12 cellular contexts compared by ENCODE assay signal in the genomic region with DNA sequence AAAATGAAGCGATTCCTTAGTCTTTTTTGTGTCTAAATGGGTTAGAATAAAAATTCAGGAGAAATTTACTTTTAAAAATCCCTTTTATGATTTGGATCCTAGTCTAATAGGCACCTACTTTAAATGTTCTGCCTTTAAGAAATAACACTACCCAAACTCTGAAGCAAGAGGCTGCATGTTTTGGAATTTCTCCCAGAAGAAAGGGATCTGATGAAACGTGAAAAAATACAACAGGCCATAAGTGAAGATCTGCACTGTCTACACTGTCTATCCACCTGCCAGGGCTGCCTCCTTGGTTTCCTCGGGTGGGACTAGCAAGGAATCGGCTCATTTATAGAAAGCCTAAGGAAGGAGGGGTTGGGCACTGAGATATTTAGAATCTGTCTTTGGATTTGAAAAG. TPM values are rescaled to one million over a fixed set of nuclear protein-coding genes. Genes with fewer than 3 reads are reported as not detected.
A peak's percentile ranks its signal among the peaks of the same experiment; 100 is the strongest.
DNase-seq lines count a peak whose midpoint lies in the region; ATAC-seq, FAIRE-seq and TF ChIP-seq lines count a peak whose summit lies in the region.
"Had no signal": no experiment of that assay in that cellular context is flagged by ENCODE, and none has a peak within 500 bp of the region (broad histone marks: within the 10 kb centered on the region; RNA-seq: fewer than 3 reads in every experiment).

No MANE protein-coding gene starts in this region.

- in situ Hi-C loops in GM23248 (cut with MboI), result no loop called here

- no peaks in the 10 kb centered on the region for H3K9me3 Mint-ChIP-seq in naive thymus-derived CD8-positive, alpha-beta T cell
- no peaks in the 10 kb centered on the region for H3K9me3 Mint-ChIP-seq in neural progenitor cell
- H3K9me3 Mint-ChIP-seq: naive B cell had no signal

- FAIRE-seq in A549 (lab: Jason Lieb, UNC), result no peak
- FAIRE-seq: bronchial epithelial cell had no signal

- no peak for TF ChIP-seq POLR2A in A549 (IDR thresholded peaks at IDR 0.05; ENCODE audit: low read length)
- no peak for TF ChIP-seq POLR2A in esophagus muscularis mucosa (IDR thresholded peaks at IDR 0.05; ENCODE audit: low read depth)

- no peaks in the 10 kb centered on the region; the same call in 1 of the 2 replicates for H4K20me1 ChIP-seq in GM23248 (ENCODE audit: insufficient read depth)
- peaks cover 68% of the 10 kb centered on the region for H4K20me1 ChIP-seq in neural progenitor cell (ENCODE audit: low read depth)

- H3K9ac ChIP-seq in GM23248, result peak overlapping the region; percentile 71
- no peak overlapping the region for H3K9ac ChIP-seq in neural progenitor cell
- H3K9ac ChIP-seq: SK-N-SH had no signal

- no peaks in the 10 kb centered on the region for H3K36me3 ChIP-seq in GM23248 (ENCODE audit: low read depth)
- H3K36me3 ChIP-seq in esophagus muscularis mucosa, result peaks cover 21 to 35% (median 29%) of the 10 kb centered on the region in 4 donors
- no peaks in the 10 kb centered on the region for H3K36me3 ChIP-seq in neural progenitor cell

- no peak for TF ChIP-seq EP300 in A549 (IDR thresholded peaks at IDR 0.05)
- no peak for TF ChIP-seq EP300 in esophagus muscularis mucosa (IDR thresholded peaks at IDR 0.05)

- intact Hi-C loops in esophagus muscularis mucosa (cut with DNase I), result no loop called here

- CTCF ChIA-PET in A549 (lab: Yijun Ruan, JAX), result interaction anchor here (0.9 to 12.5 kb wide), 3 partner anchors 15 to 50 kb away, joined by 3 to 111 read pairs (median 4); no protein-coding TSS in a partner anchor

- DNase-seq in A549 (ENCODE audit: low read depth in 1 of 2, low spot score in 1 of 2) (no peak), GM23248 (peak; percentile 70), esophagus muscularis mucosa (ENCODE audit: extremely low spot score) (no peak), neural progenitor cell (ENCODE audit: low spot score) (no peak), DMS114 treated with DMSO at 0.1 percent for 48 hours (lab: John Stamatoyannopoulos, UW; ENCODE audit: unreplicated experiment) (no peak)
- no peak for DNase-seq in naive thymus-derived CD8-positive, alpha-beta T cell
- DNase-seq: activated CD4-positive, CD25-positive, alpha-beta regulatory T cell; naive B cell; SK-N-SH had no signal

- H3K4me3 ChIP-seq in A549, result no peak overlapping the region
- peak overlapping the region; percentile 52 for H3K4me3 ChIP-seq in GM23248
- H3K4me3 ChIP-seq in esophagus muscularis mucosa, result no peak overlapping the region
- no peak overlapping the region for H3K4me3 ChIP-seq in neural progenitor cell

- no peaks in the 10 kb centered on the region for H3K9me2 ChIP-seq in GM23248 (ENCODE audit: insufficient read depth)
- H3K9me2 ChIP-seq: SK-N-SH had no signal

- no peak overlapping the region for H3K4me2 ChIP-seq in A549
- H3K4me2 ChIP-seq in GM23248 (ENCODE audit: unreplicated experiment), result peak overlapping the region; percentile 85
- H3K4me2 ChIP-seq in neural progenitor cell, result no peak overlapping the region
- H3K4me2 ChIP-seq: SK-N-SH had no signal

- TF ChIP-seq RAD21 in A549 (conservative IDR thresholded peaks at IDR 0.05 in 1 of 2, IDR thresholded peaks at IDR 0.05 in 1 of 2), result no peak

- WGBS in A549 (ENCODE audit: missing lambda C conversion rate), result 80% methylated on average over 4 of the region's 4 CpGs
- WGBS in GM23248 (ENCODE audit: low coverage in 1 of 2, low lambda C conversion rate in 2 of 2, missing lambda C conversion rate in 2 of 2), 2 experiments, result 40% methylated on average over 4 of the region's 4 CpGs
- WGBS in esophagus muscularis mucosa, result 53% methylated on average over 4 of the region's 4 CpGs

- POLR2A ChIA-PET in A549 (lab: Yijun Ruan, JAX), result no interaction called here
- POLR2A ChIA-PET in naive thymus-derived CD8-positive, alpha-beta T cell (lab: Charles Lee), result no interaction called here

- H3F3A ChIP-seq in GM23248 (ENCODE audit: insufficient read depth) (peaks cover 74% of the 10 kb centered on the region), neural progenitor cell (ENCODE audit: low read depth) (no peaks in the 10 kb centered on the region)

- H3K4me3 Mint-ChIP-seq in naive thymus-derived CD8-positive, alpha-beta T cell, result peak overlapping the region in 8 of 10 donors; percentile 3 to 75 (median 49)
- no peak overlapping the region for H3K4me3 Mint-ChIP-seq in neural progenitor cell

- H3K27me3 ChIP-seq in GM23248 (replicated peaks; ENCODE audit: insufficient read depth) (no peaks in the 10 kb centered on the region), esophagus muscularis mucosa (no peaks in the 10 kb centered on the region), neural progenitor cell (no peaks in the 10 kb centered on the region)

- TF ChIP-seq CTCF in A549 (IDR thresholded peaks at IDR 0.05) (no peak), esophagus muscularis mucosa (IDR thresholded peaks at IDR 0.05) (no peak), neural progenitor cell (IDR thresholded peaks at IDR 0.05) (no peak)

- H3K79me2 ChIP-seq in GM23248 (ENCODE audit: insufficient read depth) (peaks cover 71% of the 10 kb centered on the region), neural progenitor cell (ENCODE audit: low read depth) (peaks cover 43% of the 10 kb centered on the region)

- peaks cover 51 to 78% (median 69%) of the 10 kb centered on the region in 4 donors for H3K4me1 Mint-ChIP-seq in naive thymus-derived CD8-positive, alpha-beta T cell
- H3K4me1 Mint-ChIP-seq in neural progenitor cell, result peaks cover 36% of the 10 kb centered on the region

- no peaks in the 10 kb centered on the region for H3K9me3 ChIP-seq in A549
- H3K9me3 ChIP-seq in GM23248 (ENCODE audit: low read depth), result no peaks in the 10 kb centered on the region
- no peaks in the 10 kb centered on the region for H3K9me3 ChIP-seq in esophagus muscularis mucosa
- H3K9me3 ChIP-seq in neural progenitor cell (ENCODE audit: low read depth), result no peaks in the 10 kb centered on the region
- H3K9me3 ChIP-seq: SK-N-SH had no signal

- peaks cover 0 to 30% (median 13%) of the 10 kb centered on the region in 3 donors for H3K36me3 Mint-ChIP-seq in naive thymus-derived CD8-positive, alpha-beta T cell
- peaks cover 24% of the 10 kb centered on the region for H3K36me3 Mint-ChIP-seq in neural progenitor cell

- H3K27ac Mint-ChIP-seq in naive thymus-derived CD8-positive, alpha-beta T cell, result peak overlapping the region in 9 of 10 donors; percentile 11 to 90 (median 81)
- no peak overlapping the region for H3K27ac Mint-ChIP-seq in neural progenitor cell

- no peaks in the 10 kb centered on the region for H3K27me3 Mint-ChIP-seq in naive thymus-derived CD8-positive, alpha-beta T cell
- peaks cover 2% of the 10 kb centered on the region for H3K27me3 Mint-ChIP-seq in neural progenitor cell (ENCODE audit: insufficient read depth, low read depth)
- H3K27me3 Mint-ChIP-seq: naive B cell had no signal

- peak overlapping the region; percentile 5 to 31; a peak in 2 of 6 replicates for H3K27ac ChIP-seq in A549
- H3K27ac ChIP-seq in GM23248, result peak overlapping the region; percentile 87
- H3K27ac ChIP-seq in esophagus muscularis mucosa (replicated peaks in 1 of 4), result peak overlapping the region in 3 of 4 donors; percentile 28 to 60 (median 34)
- H3K27ac ChIP-seq in neural progenitor cell, result no peak overlapping the region

- ATAC-seq in A549, result no peak
- no peak for ATAC-seq in naive thymus-derived CD8-positive, alpha-beta T cell
- no peak for ATAC-seq in GM19023 (IDR thresholded peaks at IDR 0.05; ENCODE audit: unreplicated experiment)
- no peak for ATAC-seq in HG03159 (IDR thresholded peaks at IDR 0.05; ENCODE audit: unreplicated experiment)

- H2AFZ ChIP-seq in GM23248 (no peak overlapping the region), neural progenitor cell (replicated peaks) (no peak overlapping the region)

- H3K4me1 ChIP-seq in A549 (peaks cover 69% of the 10 kb centered on the region), GM23248 (ENCODE audit: insufficient read depth) (peaks cover 78% of the 10 kb centered on the region), esophagus muscularis mucosa (peaks cover 40 to 52% (median 47%) of the 10 kb centered on the region in 4 donors), neural progenitor cell (peaks cover 15% of the 10 kb centered on the region)

TF ChIP-seq in A549, 52 proteins besides CTCF, POLR2A, EP300 and RAD21 (continues in another document):
- TF ChIP-seq ZFP36 (IDR thresholded peaks at IDR 0.05; ENCODE audit: borderline replicate concordance, partially characterized antibody), result no peak
- TF ChIP-seq POLR2AphosphoS2 (conservative IDR thresholded peaks at IDR 0.05; ENCODE audit: low read length), result no peak
- no peak for TF ChIP-seq MAFK (IDR thresholded peaks at IDR 0.05; ENCODE audit: partially characterized antibody)

RNA-seq across cellular contexts. Expression of a gene that starts 22.1 kb away (rescaled TPM):
- polyA plus RNA-seq in A549 (2011; rRNA removed), result 18.4 and 20.1 TPM in 2 replicates
- polyA plus RNA-seq in A549 (2012; cell fraction: cytosol; rRNA removed), result 12.9 and 16.6 TPM in 2 replicates
- 16.8 and 19.9 TPM in 2 replicates for polyA plus RNA-seq in A549 (2012; cell fraction: nucleus; rRNA removed)
- 13.2 to 15.2 TPM (median 14.6 TPM) in 3 replicates for polyA plus RNA-seq in A549 (2017; fragmentation: RNase III; extraction: RNeasy Plus Mini Kit Qiagen cat#74134 plus additional on column Dnase treatment)
- 20.2 and 24.6 TPM in 2 replicates for polyA minus RNA-seq in A549 (2011; rRNA and poly(A)+ RNA removed)
- 16.4 and 17.0 TPM in 2 replicates for total RNA-seq in GM23248 (2014; rRNA removed; shearing (Covaris generic))
- 2.8 and 3.1 TPM in 2 replicates for polyA plus RNA-seq in GM23248 (2016; fragmentation: Nextera tagmentation; extraction: Ambion mirVana)
- 10 to 100 TPM in 3 of 4 donors, 1 to 10 TPM in 1; 9.1 to 22.4 (median 13.9) TPM for total RNA-seq in esophagus muscularis mucosa
- 10 to 100 TPM; 11.7 to 12.6 TPM for total RNA-seq in naive thymus-derived CD8-positive, alpha-beta T cell
- 1 to 10 TPM; 1.2 to 2.3 (median 2.2) TPM for polyA plus RNA-seq in naive thymus-derived CD8-positive, alpha-beta T cell
- 13.8 and 18.9 TPM in 2 replicates for total RNA-seq in neural progenitor cell (ENCODE audit: low replicate concordance)

RNA-seq across cellular contexts. Expression of a gene that starts 33.2 kb away (rescaled TPM):
- polyA plus RNA-seq in A549 (2011; rRNA removed), result 0.22 and 0.35 TPM in 2 replicates
- 0.44 and 0.53 TPM in 2 replicates for polyA plus RNA-seq in A549 (2012; cell fraction: cytosol; rRNA removed)
- polyA plus RNA-seq in A549 (2012; cell fraction: nucleus; rRNA removed), result 1.4 and 3.1 TPM in 2 replicates
- 0.16 to 0.30 TPM (median 0.29 TPM) in 3 replicates for polyA plus RNA-seq in A549 (2017; fragmentation: RNase III; extraction: RNeasy Plus Mini Kit Qiagen cat#74134 plus additional on column Dnase treatment)
- polyA minus RNA-seq in A549 (2011; rRNA and poly(A)+ RNA removed), result 0.44 and 0.62 TPM in 2 replicates
- 2.2 and 5.9 TPM in 2 replicates for total RNA-seq in GM23248 (2014; rRNA removed; shearing (Covaris generic))
- not detected in 2 replicates for polyA plus RNA-seq in GM23248 (2016; fragmentation: Nextera tagmentation; extraction: Ambion mirVana)
- total RNA-seq in esophagus muscularis mucosa, result 10 to 100 TPM; 13.3 to 26.9 (median 18.3) TPM
- 10 to 100 TPM; 35.7 to 36.5 TPM for total RNA-seq in naive thymus-derived CD8-positive, alpha-beta T cell
- polyA plus RNA-seq in naive thymus-derived CD8-positive, alpha-beta T cell, result 1 to 10 TPM; 2.0 to 5.2 (median 2.6) TPM
- total RNA-seq in neural progenitor cell (ENCODE audit: low replicate concordance), result 1.1 and 7.4 TPM in 2 replicates
- total RNA-seq: bronchial epithelial cell had no signal
